2 cellular contexts compared by ENCODE assay signal in genomic region chr17:7466318-7466643, GRCh38.
TF ChIP-seq lines count a peak whose summit lies in the region.

No MANE protein-coding gene starts in this region.

TF ChIP-seq in liver, 16 proteins besides CTCF, POLR2A, EP300 and RAD21:
- no peak for TF ChIP-seq GABPA (IDR thresholded peaks at IDR 0.05 in 1 of 2, conservative IDR thresholded peaks at IDR 0.05 in 1 of 2)
- no peak for TF ChIP-seq HNF4G (IDR thresholded peaks at IDR 0.05)
- TF ChIP-seq ATF3 (IDR thresholded peaks at IDR 0.05): no peak
- TF ChIP-seq, protein P1, sequence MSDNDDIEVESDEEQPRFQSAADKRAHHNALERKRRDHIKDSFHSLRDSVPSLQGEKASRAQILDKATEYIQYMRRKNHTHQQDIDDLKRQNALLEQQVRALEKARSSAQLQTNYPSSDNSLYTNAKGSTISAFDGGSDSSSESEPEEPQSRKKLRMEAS (IDR thresholded peaks at IDR 0.05): no peak
- no peak for TF ChIP-seq SP1 (IDR thresholded peaks at IDR 0.05)
- no peak for TF ChIP-seq FOXA2 (IDR thresholded peaks at IDR 0.05)
- no peak for TF ChIP-seq REST (IDR thresholded peaks at IDR 0.05)
- TF ChIP-seq JUND (IDR thresholded peaks at IDR 0.05): no peak
- TF ChIP-seq NR2F2 (IDR thresholded peaks at IDR 0.05): no peak
- TF ChIP-seq EGR1 (IDR thresholded peaks at IDR 0.05; ENCODE audit: low read depth in 2 of 2): no peak
- no peak for TF ChIP-seq YY1 (IDR thresholded peaks at IDR 0.05)
- no peak for TF ChIP-seq HNF4A (conservative IDR thresholded peaks at IDR 0.05)
- TF ChIP-seq, protein P2, sequence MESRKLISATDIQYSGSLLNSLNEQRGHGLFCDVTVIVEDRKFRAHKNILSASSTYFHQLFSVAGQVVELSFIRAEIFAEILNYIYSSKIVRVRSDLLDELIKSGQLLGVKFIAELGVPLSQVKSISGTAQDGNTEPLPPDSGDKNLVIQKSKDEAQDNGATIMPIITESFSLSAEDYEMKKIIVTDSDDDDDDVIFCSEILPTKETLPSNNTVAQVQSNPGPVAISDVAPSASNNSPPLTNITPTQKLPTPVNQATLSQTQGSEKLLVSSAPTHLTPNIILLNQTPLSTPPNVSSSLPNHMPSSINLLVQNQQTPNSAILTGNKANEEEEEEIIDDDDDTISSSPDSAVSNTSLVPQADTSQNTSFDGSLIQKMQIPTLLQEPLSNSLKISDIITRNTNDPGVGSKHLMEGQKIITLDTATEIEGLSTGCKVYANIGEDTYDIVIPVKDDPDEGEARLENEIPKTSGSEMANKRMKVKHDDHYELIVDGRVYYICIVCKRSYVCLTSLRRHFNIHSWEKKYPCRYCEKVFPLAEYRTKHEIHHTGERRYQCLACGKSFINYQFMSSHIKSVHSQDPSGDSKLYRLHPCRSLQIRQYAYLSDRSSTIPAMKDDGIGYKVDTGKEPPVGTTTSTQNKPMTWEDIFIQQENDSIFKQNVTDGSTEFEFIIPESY (IDR thresholded peaks at IDR 0.05): no peak
- no peak for TF ChIP-seq FOXA1 (IDR thresholded peaks at IDR 0.05)
- no peak for TF ChIP-seq RXRA (IDR thresholded peaks at IDR 0.05)
- no peak for TF ChIP-seq TAF1 (conservative IDR thresholded peaks at IDR 0.05)

TF ChIP-seq in HepG2, 621 proteins besides CTCF, POLR2A, EP300 and RAD21:
- TF ChIP-seq ZNF556 (CRISPR knock-in tag; IDR thresholded peaks at IDR 0.05; ENCODE audit: borderline replicate concordance) (no peak), AHR (CRISPR knock-in tag; IDR thresholded peaks at IDR 0.05) (no peak), NFE2 (CRISPR knock-in tag; IDR thresholded peaks at IDR 0.05) (no peak), ZBTB21 (CRISPR knock-in tag; IDR thresholded peaks at IDR 0.05) (no peak)
- TF ChIP-seq, protein P3, sequence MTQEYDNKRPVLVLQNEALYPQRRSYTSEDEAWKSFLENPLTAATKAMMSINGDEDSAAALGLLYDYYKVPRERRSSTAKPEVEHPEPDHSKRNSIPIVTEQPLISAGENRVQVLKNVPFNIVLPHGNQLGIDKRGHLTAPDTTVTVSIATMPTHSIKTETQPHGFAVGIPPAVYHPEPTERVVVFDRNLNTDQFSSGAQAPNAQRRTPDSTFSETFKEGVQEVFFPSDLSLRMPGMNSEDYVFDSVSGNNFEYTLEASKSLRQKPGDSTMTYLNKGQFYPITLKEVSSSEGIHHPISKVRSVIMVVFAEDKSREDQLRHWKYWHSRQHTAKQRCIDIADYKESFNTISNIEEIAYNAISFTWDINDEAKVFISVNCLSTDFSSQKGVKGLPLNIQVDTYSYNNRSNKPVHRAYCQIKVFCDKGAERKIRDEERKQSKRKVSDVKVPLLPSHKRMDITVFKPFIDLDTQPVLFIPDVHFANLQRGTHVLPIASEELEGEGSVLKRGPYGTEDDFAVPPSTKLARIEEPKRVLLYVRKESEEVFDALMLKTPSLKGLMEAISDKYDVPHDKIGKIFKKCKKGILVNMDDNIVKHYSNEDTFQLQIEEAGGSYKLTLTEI (CRISPR knock-in tag; conservative IDR thresholded peaks at IDR 0.05): no peak
TF ChIP-seq in HepG2: peak in this region for 0.
